In genomic region chr6:143674466-143675114, GRCh38 we compare ENCODE assay signal across 1 cellular context.
TF ChIP-seq lines count a peak whose summit lies in the region.

No MANE protein-coding gene starts in this region.

TF ChIP-seq in endothelial cell of umbilical vein, 7 proteins besides CTCF, POLR2A, EP300 and RAD21 (continued from another document):
- TF ChIP-seq EZH2 (IDR thresholded peaks at IDR 0.05; ENCODE audit: borderline replicate concordance, low read depth, low read length, severe bottlenecking): no peak
